ENCODE assay signal across 28 cellular contexts in genomic region chr18:38244360-38244940, GRCh38.
"Had no signal": no experiment of that assay in that cellular context is flagged by ENCODE, and none has a peak within 500 bp of the region (broad histone marks: within the 10 kb centered on the region; RNA-seq: fewer than 3 reads in every experiment).

No MANE protein-coding gene starts in this region.

- H3K4me1 Mint-ChIP-seq: natural killer cell; neural progenitor cell; stimulated activated effector memory CD8-positive, alpha-beta T cell treated with anti-CD3 and anti-CD28 coated beads, Interleukin-12 subunit alpha, Interleukin-12 subunit beta, amount 100 ng/mL, for 72 hours; stimulated activated naive B cell treated with anti-CD40 and anti-IgM and Interleukin-4, amounts not matched to agents 10 μg/mL and 1 μg/mL and 100 μg/mL, for 72 hours had no signal

- H3K4me2 ChIP-seq: neural progenitor cell had no signal

- DNase-seq: natural killer cell; occipital lobe; ovary; posterior cingulate gyrus; psoas muscle; right cardiac atrium; right lobe of liver; sigmoid colon; small intestine; stimulated activated CD4-positive, alpha-beta T cell treated with anti-CD3 and anti-CD28 coated beads, Interleukin-15, amount 100 ng/mL, for 24 hours; stimulated activated CD4-positive, alpha-beta T cell treated with anti-CD3 and anti-CD28 coated beads, Interleukin-2, amount 100 ng/mL, for 24 hours; stimulated activated CD4-positive, alpha-beta T cell treated with anti-CD3 and anti-CD28 coated beads, Interleukin-2, amount 100 ng/mL, for 48 hours; stimulated activated CD4-positive, alpha-beta T cell treated with anti-CD3 and anti-CD28 coated beads, Interleukin-4, amount 100 ng/mL, for 24 hours; stimulated activated naive B cell treated with anti-CD40 and anti-IgM and Interleukin-4, amounts not matched to agents 10 μg/mL and 1 μg/mL and 100 μg/mL, for 72 hours; stimulated activated naive CD4-positive, alpha-beta T cell treated with Interleukin-2 at 50 U/mL for 16 hours; stomach; thyroid gland; transverse colon; upper lobe of right lung; uterus had no signal

- H3K36me3 Mint-ChIP-seq: natural killer cell; neural progenitor cell; stimulated activated effector memory CD8-positive, alpha-beta T cell treated with anti-CD3 and anti-CD28 coated beads, Interleukin-12 subunit alpha, Interleukin-12 subunit beta, amount 100 ng/mL, for 72 hours; stimulated activated naive B cell treated with anti-CD40 and anti-IgM and Interleukin-4, amounts not matched to agents 10 μg/mL and 1 μg/mL and 100 μg/mL, for 72 hours; type B pancreatic cell had no signal

- H3K27me3 ChIP-seq: neural progenitor cell, ovary, right lobe of liver, sigmoid colon, stomach, thyroid gland, transverse colon, upper lobe of right lung, uterus had no signal

- ATAC-seq: natural killer cell; psoas muscle; stimulated activated effector memory CD8-positive, alpha-beta T cell treated with anti-CD3 and anti-CD28 coated beads, Interleukin-12 subunit alpha, Interleukin-12 subunit beta, amount 100 ng/mL, for 72 hours; stimulated activated naive B cell treated with anti-CD40 and anti-IgM and Interleukin-4, amounts not matched to agents 10 μg/mL and 1 μg/mL and 100 μg/mL, for 72 hours had no signal

- H3K27ac ChIP-seq: neural progenitor cell, ovary, parathyroid adenoma, psoas muscle, right lobe of liver, sigmoid colon, stomach, thoracic aorta, thyroid gland, transverse colon, upper lobe of right lung, uterus had no signal

- H3K27me3 Mint-ChIP-seq: progenitor cell of endocrine pancreas; stimulated activated naive B cell treated with anti-CD40 and anti-IgM and Interleukin-4, amounts not matched to agents 10 μg/mL and 1 μg/mL and 100 μg/mL, for 72 hours; stimulated activated naive CD8-positive, alpha-beta T cell treated with anti-CD3 and anti-CD28 coated beads, Interleukin-15, Interleukin-2, amounts not matched to agents 100 ng/mL and 50 ng/mL, for 24 hours; type B pancreatic cell had no signal

- H3K9ac ChIP-seq: neural progenitor cell, parathyroid adenoma had no signal

- H3K4me1 ChIP-seq: neural progenitor cell, parathyroid adenoma, psoas muscle, right lobe of liver, sigmoid colon, stomach, thyroid gland, transverse colon, upper lobe of right lung, uterus had no signal

- H3K4me3 ChIP-seq: neural progenitor cell, ovary, psoas muscle, right lobe of liver, sigmoid colon, stomach, thoracic aorta, thyroid gland, transverse colon, upper lobe of right lung, uterus had no signal

- H3K27ac Mint-ChIP-seq: natural killer cell; nephron; neural progenitor cell; progenitor cell of endocrine pancreas; stimulated activated effector memory CD8-positive, alpha-beta T cell treated with anti-CD3 and anti-CD28 coated beads, Interleukin-12 subunit alpha, Interleukin-12 subunit beta, amount 100 ng/mL, for 72 hours; stimulated activated naive B cell treated with anti-CD40 and anti-IgM and Interleukin-4, amounts not matched to agents 10 μg/mL and 1 μg/mL and 100 μg/mL, for 72 hours; stimulated activated naive CD8-positive, alpha-beta T cell treated with anti-CD3 and anti-CD28 coated beads, Interleukin-15, Interleukin-2, amounts not matched to agents 100 ng/mL and 50 ng/mL, for 24 hours; type B pancreatic cell had no signal

- H2AFZ ChIP-seq: neural progenitor cell, parathyroid adenoma had no signal

- H3K4me3 Mint-ChIP-seq: natural killer cell; nephron; neural progenitor cell; stimulated activated effector memory CD8-positive, alpha-beta T cell treated with anti-CD3 and anti-CD28 coated beads, Interleukin-12 subunit alpha, Interleukin-12 subunit beta, amount 100 ng/mL, for 72 hours; stimulated activated naive B cell treated with anti-CD40 and anti-IgM and Interleukin-4, amounts not matched to agents 10 μg/mL and 1 μg/mL and 100 μg/mL, for 72 hours; stimulated activated naive CD8-positive, alpha-beta T cell treated with anti-CD3 and anti-CD28 coated beads, Interleukin-15, Interleukin-2, amounts not matched to agents 100 ng/mL and 50 ng/mL, for 24 hours; type B pancreatic cell had no signal

- H3K36me3 ChIP-seq: neural progenitor cell, ovary, right lobe of liver, sigmoid colon, stomach, thoracic aorta, thyroid gland, transverse colon, upper lobe of right lung, uterus had no signal

- H3K9me3 Mint-ChIP-seq: neural progenitor cell, type B pancreatic cell had no signal

- H3K79me2 ChIP-seq: parathyroid adenoma had no signal

- H3K9me3 ChIP-seq: ovary, psoas muscle, right lobe of liver, stomach, thoracic aorta, thyroid gland, transverse colon, upper lobe of right lung, uterus had no signal
